Comparison of ENCODE assay signal across 8 cellular contexts in genomic region chr3:107855710-107856109, GRCh38.
A peak's percentile ranks its signal among the peaks of the same experiment; 100 is the strongest.
DNase-seq lines count a peak whose midpoint lies in the region; ATAC-seq and TF ChIP-seq lines count a peak whose summit lies in the region.

No MANE protein-coding gene starts in this region.

- H3K4me1 ChIP-seq in suprapubic skin: no peaks in the 10 kb centered on the region

- H3K27ac Mint-ChIP-seq in activated naive CD4-positive, alpha-beta T cell treated with anti-CD3 and anti-CD28 coated beads, Interleukin-2, amount 50 U/mL, for 72 hours: no peak overlapping the region
- H3K27ac Mint-ChIP-seq in activated naive CD4-positive, alpha-beta T cell treated with anti-CD3 and anti-CD28 coated beads, Interleukin-2, amount 10 ng/mL, durations not matched to agents 7 days and 5 days: no peak overlapping the region
- H3K27ac Mint-ChIP-seq in stimulated activated effector memory CD8-positive, alpha-beta T cell treated with anti-CD3 and anti-CD28 coated beads, Interleukin-12 subunit alpha, Interleukin-12 subunit beta, amount 100 ng/mL, for 72 hours: no peak overlapping the region
- no peak overlapping the region for H3K27ac Mint-ChIP-seq in CD14-positive monocyte

- TF ChIP-seq CTCF in cardiac fibroblast (IDR thresholded peaks at IDR 0.05; ENCODE audit: low read depth, low read length): peak; percentile 33
- TF ChIP-seq CTCF in CD14-positive monocyte (IDR thresholded peaks at IDR 0.05): no peak
- no peak for TF ChIP-seq CTCF in suprapubic skin (IDR thresholded peaks at IDR 0.05)

- no peak for TF ChIP-seq POLR2A in suprapubic skin (IDR thresholded peaks at IDR 0.05)

- peaks cover 5% of the 10 kb centered on the region for H3K27me3 Mint-ChIP-seq in activated naive CD4-positive, alpha-beta T cell treated with anti-CD3 and anti-CD28 coated beads, Interleukin-2, amount 10 ng/mL, durations not matched to agents 7 days and 5 days
- H3K27me3 Mint-ChIP-seq in CD14-positive monocyte (ENCODE audit: low read depth in 3 of 3): peaks cover 0 to 3% (median 0%) of the 10 kb centered on the region in 3 donors

- CTCF ChIA-PET in activated naive CD4-positive, alpha-beta T cell treated with anti-CD3 and anti-CD28 coated beads, Interleukin-2, amount 10 ng/mL, durations not matched to agents 7 days and 5 days (lab: Charles Lee): interaction anchor here (0.7 kb wide), 1 partner anchor 14 kb away, joined by 3 read pairs; no protein-coding TSS in a partner anchor

- H3K4me3 ChIP-seq in cardiac fibroblast (replicated peaks in 1 of 2; ENCODE audit: low read depth in 2 of 2, low read length in 2 of 2) (no peak overlapping the region), suprapubic skin (no peak overlapping the region)

- no peaks in the 10 kb centered on the region for H3K9me3 ChIP-seq in suprapubic skin

- H3K27ac ChIP-seq in suprapubic skin: no peak overlapping the region

- DNase-seq in activated naive CD4-positive, alpha-beta T cell treated with anti-CD3 and anti-CD28 coated beads, Interleukin-2, amount 50 U/mL, for 72 hours (ENCODE audit: low spot score in 2 of 2): no peak
- DNase-seq in activated naive CD4-positive, alpha-beta T cell treated with anti-CD3 and anti-CD28 coated beads, Interleukin-2, amount 10 ng/mL, durations not matched to agents 7 days and 5 days: no peak
- DNase-seq in MV-4-11 (lab: John Stamatoyannopoulos, UW): peak; percentile 34
- peak; percentile 43 to 49 for DNase-seq in cardiac fibroblast (ENCODE audit: low read depth in 2 of 2)
- no peak for DNase-seq in stimulated activated effector memory CD8-positive, alpha-beta T cell treated with anti-CD3 and anti-CD28 coated beads, Interleukin-12 subunit alpha, Interleukin-12 subunit beta, amount 100 ng/mL, for 72 hours (ENCODE audit: low spot score in 2 of 2)
- no peak for DNase-seq in CD14-positive monocyte (ENCODE audit: low spot score)
- no peak for DNase-seq in suprapubic skin (ENCODE audit: low spot score in 2 of 2)
- DNase-seq in NCI-H2107 (lab: John Stamatoyannopoulos, UW): no peak

- H3K4me3 Mint-ChIP-seq in activated naive CD4-positive, alpha-beta T cell treated with anti-CD3 and anti-CD28 coated beads, Interleukin-2, amount 10 ng/mL, durations not matched to agents 7 days and 5 days: no peak overlapping the region
- H3K4me3 Mint-ChIP-seq in stimulated activated effector memory CD8-positive, alpha-beta T cell treated with anti-CD3 and anti-CD28 coated beads, Interleukin-12 subunit alpha, Interleukin-12 subunit beta, amount 100 ng/mL, for 72 hours: no peak overlapping the region
- no peak overlapping the region for H3K4me3 Mint-ChIP-seq in CD14-positive monocyte

- peak; percentile 29 to 51 for ATAC-seq in activated naive CD4-positive, alpha-beta T cell treated with anti-CD3 and anti-CD28 coated beads, Interleukin-2, amount 50 U/mL, for 72 hours
- ATAC-seq in stimulated activated effector memory CD8-positive, alpha-beta T cell treated with anti-CD3 and anti-CD28 coated beads, Interleukin-12 subunit alpha, Interleukin-12 subunit beta, amount 100 ng/mL, for 72 hours: peak; percentile 57

- H3K27me3 ChIP-seq in suprapubic skin: no peaks in the 10 kb centered on the region

- no peaks in the 10 kb centered on the region for H3K36me3 ChIP-seq in suprapubic skin

- intact Hi-C loops in CD14-positive monocyte (cut with micrococcal nuclease): no loop called here

- WGBS in suprapubic skin: 74% methylated on average over 5 of the region's 5 CpGs

- H3K9me3 Mint-ChIP-seq in activated naive CD4-positive, alpha-beta T cell treated with anti-CD3 and anti-CD28 coated beads, Interleukin-2, amount 50 U/mL, for 72 hours: peaks cover 0 to 8% of the 10 kb centered on the region in 2 donors
- H3K9me3 Mint-ChIP-seq in activated naive CD4-positive, alpha-beta T cell treated with anti-CD3 and anti-CD28 coated beads, Interleukin-2, amount 10 ng/mL, durations not matched to agents 7 days and 5 days: no peaks in the 10 kb centered on the region
- H3K9me3 Mint-ChIP-seq in stimulated activated effector memory CD8-positive, alpha-beta T cell treated with anti-CD3 and anti-CD28 coated beads, Interleukin-12 subunit alpha, Interleukin-12 subunit beta, amount 100 ng/mL, for 72 hours: peaks cover 2% of the 10 kb centered on the region
- H3K9me3 Mint-ChIP-seq in CD14-positive monocyte: peaks cover 0 to 6% (median 0%) of the 10 kb centered on the region in 7 donors

- peaks cover 0 to 5% of the 10 kb centered on the region in 2 donors for H3K36me3 Mint-ChIP-seq in activated naive CD4-positive, alpha-beta T cell treated with anti-CD3 and anti-CD28 coated beads, Interleukin-2, amount 50 U/mL, for 72 hours
- H3K36me3 Mint-ChIP-seq in activated naive CD4-positive, alpha-beta T cell treated with anti-CD3 and anti-CD28 coated beads, Interleukin-2, amount 10 ng/mL, durations not matched to agents 7 days and 5 days: no peaks in the 10 kb centered on the region
- H3K36me3 Mint-ChIP-seq in stimulated activated effector memory CD8-positive, alpha-beta T cell treated with anti-CD3 and anti-CD28 coated beads, Interleukin-12 subunit alpha, Interleukin-12 subunit beta, amount 100 ng/mL, for 72 hours: no peaks in the 10 kb centered on the region
- H3K36me3 Mint-ChIP-seq in CD14-positive monocyte: no peaks in the 10 kb centered on the region

- no peak for TF ChIP-seq EP300 in suprapubic skin (IDR thresholded peaks at IDR 0.05)

- H3K4me1 Mint-ChIP-seq in activated naive CD4-positive, alpha-beta T cell treated with anti-CD3 and anti-CD28 coated beads, Interleukin-2, amount 10 ng/mL, durations not matched to agents 7 days and 5 days: no peaks in the 10 kb centered on the region
- H3K4me1 Mint-ChIP-seq in stimulated activated effector memory CD8-positive, alpha-beta T cell treated with anti-CD3 and anti-CD28 coated beads, Interleukin-12 subunit alpha, Interleukin-12 subunit beta, amount 100 ng/mL, for 72 hours: peaks cover 3% of the 10 kb centered on the region
- no peaks in the 10 kb centered on the region for H3K4me1 Mint-ChIP-seq in CD14-positive monocyte

Comparison
In these comparisons a context has a peak if more than half of its experiments do, and no peak if none do; other contexts are left out.
1. DNase-seq: peak in MV-4-11 (single experiment) and cardiac fibroblast (2 of 2); none in activated naive CD4-positive, alpha-beta T cell treated with anti-CD3 and anti-CD28 coated beads, Interleukin-2, amount 50 U/mL, for 72 hours (0 of 2), activated naive CD4-positive, alpha-beta T cell treated with anti-CD3 and anti-CD28 coated beads, Interleukin-2, amount 10 ng/mL, durations not matched to agents 7 days and 5 days (single experiment), stimulated activated effector memory CD8-positive, alpha-beta T cell treated with anti-CD3 and anti-CD28 coated beads, Interleukin-12 subunit alpha, Interleukin-12 subunit beta, amount 100 ng/mL, for 72 hours (0 of 2), CD14-positive monocyte (single experiment), suprapubic skin (0 of 2) and NCI-H2107 (single experiment).